8 cellular contexts compared by ENCODE assay signal in the genomic region with DNA sequence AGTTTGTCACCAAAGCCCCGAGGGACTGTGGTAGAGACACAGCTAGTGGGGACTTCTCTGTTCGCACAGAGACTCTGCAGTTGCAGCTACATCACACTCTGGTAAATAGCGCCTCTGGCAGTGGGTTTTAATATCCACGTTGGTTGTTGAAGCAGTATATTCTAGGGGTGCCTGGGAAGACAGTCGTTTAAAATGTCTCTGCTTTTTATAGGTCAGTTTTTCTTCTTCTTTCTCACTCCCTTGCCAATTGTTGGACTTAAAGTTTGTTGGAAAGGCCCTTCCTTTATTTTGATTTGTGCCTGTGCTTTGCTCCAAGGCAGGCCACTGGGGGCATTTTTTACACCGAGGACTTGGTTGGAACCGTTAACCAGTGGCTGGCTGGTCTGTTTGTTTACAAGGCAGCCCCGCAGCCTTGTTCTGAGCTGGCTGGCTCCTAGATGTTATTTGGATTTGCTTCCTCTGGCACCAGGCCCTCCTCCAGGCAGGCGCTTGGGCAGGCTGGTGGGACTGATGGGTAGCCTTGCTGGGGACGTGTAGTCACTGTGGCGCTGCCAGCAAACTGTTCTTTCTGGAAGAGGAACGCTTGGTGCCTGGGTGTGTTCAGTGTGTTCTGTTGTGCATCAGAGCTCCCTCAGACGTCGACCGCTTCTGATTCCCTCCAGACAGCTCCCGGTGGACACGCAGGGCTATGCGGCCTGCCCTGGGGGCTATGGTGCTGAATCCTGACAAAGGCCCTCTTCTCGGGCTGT.
DNase-seq lines count a peak whose midpoint lies in the region; ATAC-seq and TF ChIP-seq lines count a peak whose summit lies in the region.

No MANE protein-coding gene starts in this region.

- peak overlapping the region; percentile 88 to 97 (median 93) for H3K27ac ChIP-seq in gastrocnemius medialis

- DNase-seq in DMS53 (lab: John Stamatoyannopoulos, UW) (peak; percentile 35), DMS53 treated with DMSO at 0.1 percent for 48 hours (lab: John Stamatoyannopoulos, UW; ENCODE audit: unreplicated experiment) (no peak), SHP77 (lab: John Stamatoyannopoulos, UW) (peak; percentile 75 to 88), foreskin fibroblast (peak; percentile 24 to 70), gastrocnemius medialis (peak; percentile 94 to 95), NCI-H1105 treated with DMSO at 0.1 percent for 48 hours (lab: John Stamatoyannopoulos, UW) (no peak), NCI-H146 (lab: John Stamatoyannopoulos, UW) (no peak), NCI-H2227 (lab: John Stamatoyannopoulos, UW; ENCODE audit: unreplicated experiment) (no peak)

- intact Hi-C loops in gastrocnemius medialis (cut with DNase I; ENCODE audit: low total_unique reads), result loop anchor here (1.0 to 5.0 kb wide), 2 partner anchors 22 to 84 kb away; no protein-coding TSS in a partner anchor

- in situ Hi-C loops in gastrocnemius medialis (cut with MboI; ENCODE audit: low sequenced_read_pairs in 4 of 4), result no loop called here

- no peaks in the 10 kb centered on the region for H3K9me3 ChIP-seq in gastrocnemius medialis

- H3K4me1 ChIP-seq in gastrocnemius medialis, result peaks cover 41 to 51% of the 10 kb centered on the region in 2 donors

- peak; percentile 41 to 57 for TF ChIP-seq POLR2A in gastrocnemius medialis (IDR thresholded peaks at IDR 0.05)

- H3K4me3 ChIP-seq in foreskin fibroblast (ENCODE audit: low read depth in 1 of 2, low read length in 2 of 2) (no peak overlapping the region), gastrocnemius medialis (peak overlapping the region; percentile 19 to 34 (median 23))

- ATAC-seq in gastrocnemius medialis, result peak; percentile 81 to 82

- no peaks in the 10 kb centered on the region for H3K36me3 ChIP-seq in gastrocnemius medialis

- TF ChIP-seq CTCF in foreskin fibroblast (IDR thresholded peaks at IDR 0.05; ENCODE audit: low read depth, low read length), result no peak
- TF ChIP-seq CTCF in gastrocnemius medialis (IDR thresholded peaks at IDR 0.05 in 4 of 5, conservative IDR thresholded peaks at IDR 0.05 in 1 of 5), result no peak

- no peaks in the 10 kb centered on the region for H3K27me3 ChIP-seq in gastrocnemius medialis

Comparison
In these comparisons a context has a peak if more than half of its experiments do, and no peak if none do; other contexts are left out.
1. DNase-seq: peak in DMS53 (single experiment), SHP77 (2 of 2), foreskin fibroblast (2 of 2) and gastrocnemius medialis (2 of 2); none in DMS53 treated with DMSO at 0.1 percent for 48 hours (single experiment), NCI-H1105 treated with DMSO at 0.1 percent for 48 hours (single experiment), NCI-H146 (single experiment) and NCI-H2227 (single experiment).
2. H3K4me3 ChIP-seq: peak in gastrocnemius medialis (4 of 4); none in foreskin fibroblast (0 of 2).